ENCODE assay signal across 1 cellular context in genomic region chr4:144338834-144339233, GRCh38.
TF ChIP-seq lines count a peak whose summit lies in the region.

No MANE protein-coding gene starts in this region.

TF ChIP-seq in H1, 55 proteins besides CTCF, POLR2A, EP300 and RAD21 (continued from another document):
- TF ChIP-seq CHD7 (IDR thresholded peaks at IDR 0.05; ENCODE audit: insufficient replicate concordance, low read length): no peak
- TF ChIP-seq TAF7 (optimal IDR thresholded peaks at IDR 0.05; ENCODE audit: borderline replicate concordance, low read depth, low read length): no peak
- TF ChIP-seq GABPA (IDR thresholded peaks at IDR 0.05; ENCODE audit: borderline replicate concordance, insufficient read depth, low read length): no peak
- no peak for TF ChIP-seq USF2 (IDR thresholded peaks at IDR 0.05; ENCODE audit: low read length)
- TF ChIP-seq FOSL1 (IDR thresholded peaks at IDR 0.05; ENCODE audit: insufficient read depth, low read depth, low read length): no peak
- no peak for TF ChIP-seq SIRT6 (IDR thresholded peaks at IDR 0.05; ENCODE audit: low read length)
- TF ChIP-seq SUZ12 (IDR thresholded peaks at IDR 0.05; ENCODE audit: low read length): no peak
- TF ChIP-seq E2F6 (IDR thresholded peaks at IDR 0.05): no peak
- TF ChIP-seq EGR1 (IDR thresholded peaks at IDR 0.05; ENCODE audit: borderline replicate concordance, low read depth, low read length): no peak
